ENCODE assay signal across 1 cellular context in genomic region chr16:14095883-14096551, GRCh38.
A peak's percentile ranks its signal among the peaks of the same experiment; 100 is the strongest.
TF ChIP-seq lines count a peak whose summit lies in the region.

No MANE protein-coding gene starts in this region.

TF ChIP-seq in HEK293, 187 proteins besides CTCF, POLR2A, EP300 and RAD21 (continued from another document and continues in another):
- no peak for TF ChIP-seq GFI1B (tag by site-specific recombination; IDR thresholded peaks at IDR 0.05)
- TF ChIP-seq, protein P1, sequence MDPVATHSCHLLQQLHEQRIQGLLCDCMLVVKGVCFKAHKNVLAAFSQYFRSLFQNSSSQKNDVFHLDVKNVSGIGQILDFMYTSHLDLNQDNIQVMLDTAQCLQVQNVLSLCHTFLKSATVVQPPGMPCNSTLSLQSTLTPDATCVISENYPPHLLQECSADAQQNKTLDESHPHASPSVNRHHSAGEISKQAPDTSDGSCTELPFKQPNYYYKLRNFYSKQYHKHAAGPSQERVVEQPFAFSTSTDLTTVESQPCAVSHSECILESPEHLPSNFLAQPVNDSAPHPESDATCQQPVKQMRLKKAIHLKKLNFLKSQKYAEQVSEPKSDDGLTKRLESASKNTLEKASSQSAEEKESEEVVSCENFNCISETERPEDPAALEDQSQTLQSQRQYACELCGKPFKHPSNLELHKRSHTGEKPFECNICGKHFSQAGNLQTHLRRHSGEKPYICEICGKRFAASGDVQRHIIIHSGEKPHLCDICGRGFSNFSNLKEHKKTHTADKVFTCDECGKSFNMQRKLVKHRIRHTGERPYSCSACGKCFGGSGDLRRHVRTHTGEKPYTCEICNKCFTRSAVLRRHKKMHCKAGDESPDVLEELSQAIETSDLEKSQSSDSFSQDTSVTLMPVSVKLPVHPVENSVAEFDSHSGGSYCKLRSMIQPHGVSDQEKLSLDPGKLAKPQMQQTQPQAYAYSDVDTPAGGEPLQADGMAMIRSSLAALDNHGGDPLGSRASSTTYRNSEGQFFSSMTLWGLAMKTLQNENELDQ (tag by site-specific recombination; IDR thresholded peaks at IDR 0.05; ENCODE audit: low read depth) = no peak
- TF ChIP-seq, protein P2, sequence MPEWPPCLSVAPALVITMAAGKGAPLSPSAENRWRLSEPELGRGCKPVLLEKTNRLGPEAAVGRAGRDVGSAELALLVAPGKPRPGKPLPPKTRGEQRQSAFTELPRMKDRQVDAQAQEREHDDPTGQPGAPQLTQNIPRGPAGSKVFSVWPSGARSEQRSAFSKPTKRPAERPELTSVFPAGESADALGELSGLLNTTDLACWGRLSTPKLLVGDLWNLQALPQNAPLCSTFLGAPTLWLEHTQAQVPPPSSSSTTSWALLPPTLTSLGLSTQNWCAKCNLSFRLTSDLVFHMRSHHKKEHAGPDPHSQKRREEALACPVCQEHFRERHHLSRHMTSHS (tag by site-specific recombination; IDR thresholded peaks at IDR 0.05) = no peak
- TF ChIP-seq ZNF274 (IDR thresholded peaks at IDR 0.05; ENCODE audit: low read length) = no peak
- no peak for TF ChIP-seq ZNF274 (tag by site-specific recombination; IDR thresholded peaks at IDR 0.05; ENCODE audit: borderline replicate concordance)
- no peak for TF ChIP-seq ZNF521 (tag by site-specific recombination; IDR thresholded peaks at IDR 0.05)
- TF ChIP-seq ZNF121 (tag by site-specific recombination; IDR thresholded peaks at IDR 0.05) = no peak
- no peak for TF ChIP-seq ZFHX2 (tag by site-specific recombination; conservative IDR thresholded peaks at IDR 0.05)
- no peak for TF ChIP-seq ZNF324 (tag by site-specific recombination; IDR thresholded peaks at IDR 0.05)
- no peak for TF ChIP-seq ZNF776 (tag by site-specific recombination; IDR thresholded peaks at IDR 0.05; ENCODE audit: borderline replicate concordance)
- peak; percentile 31; the same call in 1 of the 2 replicates for TF ChIP-seq GLI2 (tag by site-specific recombination; IDR thresholded peaks at IDR 0.05; ENCODE audit: borderline replicate concordance, low read depth)
- no peak for TF ChIP-seq ZNF19 (tag by site-specific recombination; IDR thresholded peaks at IDR 0.05; ENCODE audit: low read depth)
- no peak for TF ChIP-seq IKZF3 (tag by site-specific recombination; IDR thresholded peaks at IDR 0.05)
- no peak for TF ChIP-seq ZNF610 (tag by site-specific recombination; IDR thresholded peaks at IDR 0.05; ENCODE audit: borderline replicate concordance)
- no peak for TF ChIP-seq ZNF23 (tag by site-specific recombination; IDR thresholded peaks at IDR 0.05; ENCODE audit: borderline replicate concordance)
- TF ChIP-seq, protein P3, sequence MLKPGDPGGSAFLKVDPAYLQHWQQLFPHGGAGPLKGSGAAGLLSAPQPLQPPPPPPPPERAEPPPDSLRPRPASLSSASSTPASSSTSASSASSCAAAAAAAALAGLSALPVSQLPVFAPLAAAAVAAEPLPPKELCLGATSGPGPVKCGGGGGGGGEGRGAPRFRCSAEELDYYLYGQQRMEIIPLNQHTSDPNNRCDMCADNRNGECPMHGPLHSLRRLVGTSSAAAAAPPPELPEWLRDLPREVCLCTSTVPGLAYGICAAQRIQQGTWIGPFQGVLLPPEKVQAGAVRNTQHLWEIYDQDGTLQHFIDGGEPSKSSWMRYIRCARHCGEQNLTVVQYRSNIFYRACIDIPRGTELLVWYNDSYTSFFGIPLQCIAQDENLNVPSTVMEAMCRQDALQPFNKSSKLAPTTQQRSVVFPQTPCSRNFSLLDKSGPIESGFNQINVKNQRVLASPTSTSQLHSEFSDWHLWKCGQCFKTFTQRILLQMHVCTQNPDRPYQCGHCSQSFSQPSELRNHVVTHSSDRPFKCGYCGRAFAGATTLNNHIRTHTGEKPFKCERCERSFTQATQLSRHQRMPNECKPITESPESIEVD (tag by site-specific recombination; IDR thresholded peaks at IDR 0.05) = 0 out of 2 replicates have a peak, but pooled peaks have one; percentile 24
- no peak for TF ChIP-seq WT1 (tag by site-specific recombination; IDR thresholded peaks at IDR 0.05)
- TF ChIP-seq, protein P4, sequence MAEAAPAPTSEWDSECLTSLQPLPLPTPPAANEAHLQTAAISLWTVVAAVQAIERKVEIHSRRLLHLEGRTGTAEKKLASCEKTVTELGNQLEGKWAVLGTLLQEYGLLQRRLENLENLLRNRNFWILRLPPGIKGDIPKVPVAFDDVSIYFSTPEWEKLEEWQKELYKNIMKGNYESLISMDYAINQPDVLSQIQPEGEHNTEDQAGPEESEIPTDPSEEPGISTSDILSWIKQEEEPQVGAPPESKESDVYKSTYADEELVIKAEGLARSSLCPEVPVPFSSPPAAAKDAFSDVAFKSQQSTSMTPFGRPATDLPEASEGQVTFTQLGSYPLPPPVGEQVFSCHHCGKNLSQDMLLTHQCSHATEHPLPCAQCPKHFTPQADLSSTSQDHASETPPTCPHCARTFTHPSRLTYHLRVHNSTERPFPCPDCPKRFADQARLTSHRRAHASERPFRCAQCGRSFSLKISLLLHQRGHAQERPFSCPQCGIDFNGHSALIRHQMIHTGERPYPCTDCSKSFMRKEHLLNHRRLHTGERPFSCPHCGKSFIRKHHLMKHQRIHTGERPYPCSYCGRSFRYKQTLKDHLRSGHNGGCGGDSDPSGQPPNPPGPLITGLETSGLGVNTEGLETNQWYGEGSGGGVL (tag by site-specific recombination; IDR thresholded peaks at IDR 0.05) = no peak
- peak; percentile 90 for TF ChIP-seq ZNF426 (tag by site-specific recombination; IDR thresholded peaks at IDR 0.05)
- TF ChIP-seq ZNF184 (tag by site-specific recombination; IDR thresholded peaks at IDR 0.05) = no peak
- TF ChIP-seq ZNF768 (tag by site-specific recombination; IDR thresholded peaks at IDR 0.05) = no peak
- peak; percentile 82 for TF ChIP-seq ZNF558 (tag by site-specific recombination; IDR thresholded peaks at IDR 0.05)
- no peak for TF ChIP-seq ZNF302 (tag by site-specific recombination; IDR thresholded peaks at IDR 0.05; ENCODE audit: low read depth)
- peak; percentile 92 for TF ChIP-seq ZNF266 (tag by site-specific recombination; IDR thresholded peaks at IDR 0.05; ENCODE audit: low read depth)
- no peak for TF ChIP-seq KLF1 (tag by site-specific recombination; IDR thresholded peaks at IDR 0.05)
- TF ChIP-seq EGR2 (tag by site-specific recombination; IDR thresholded peaks at IDR 0.05; ENCODE audit: low read depth) = no peak
- TF ChIP-seq ZNF660 (tag by site-specific recombination; IDR thresholded peaks at IDR 0.05) = no peak
- no peak for TF ChIP-seq ZNF350 (tag by site-specific recombination; IDR thresholded peaks at IDR 0.05)
- TF ChIP-seq ZNF514 (tag by site-specific recombination; IDR thresholded peaks at IDR 0.05) = no peak
- TF ChIP-seq GLIS1 (tag by site-specific recombination; IDR thresholded peaks at IDR 0.05) = no peak
- no peak for TF ChIP-seq ZNF600 (tag by site-specific recombination; IDR thresholded peaks at IDR 0.05)
- no peak for TF ChIP-seq ZNF169 (tag by site-specific recombination; IDR thresholded peaks at IDR 0.05)
- no peak for TF ChIP-seq PATZ1 (tag by site-specific recombination; IDR thresholded peaks at IDR 0.05)
- TF ChIP-seq MZF1 (tag by site-specific recombination; IDR thresholded peaks at IDR 0.05; ENCODE audit: borderline replicate concordance) = no peak; the same call in 1 of the 2 replicates
- TF ChIP-seq ZNF843 (tag by site-specific recombination; IDR thresholded peaks at IDR 0.05) = no peak
- no peak for TF ChIP-seq MYNN (tag by site-specific recombination; IDR thresholded peaks at IDR 0.05; ENCODE audit: borderline replicate concordance)
- TF ChIP-seq, protein P5, sequence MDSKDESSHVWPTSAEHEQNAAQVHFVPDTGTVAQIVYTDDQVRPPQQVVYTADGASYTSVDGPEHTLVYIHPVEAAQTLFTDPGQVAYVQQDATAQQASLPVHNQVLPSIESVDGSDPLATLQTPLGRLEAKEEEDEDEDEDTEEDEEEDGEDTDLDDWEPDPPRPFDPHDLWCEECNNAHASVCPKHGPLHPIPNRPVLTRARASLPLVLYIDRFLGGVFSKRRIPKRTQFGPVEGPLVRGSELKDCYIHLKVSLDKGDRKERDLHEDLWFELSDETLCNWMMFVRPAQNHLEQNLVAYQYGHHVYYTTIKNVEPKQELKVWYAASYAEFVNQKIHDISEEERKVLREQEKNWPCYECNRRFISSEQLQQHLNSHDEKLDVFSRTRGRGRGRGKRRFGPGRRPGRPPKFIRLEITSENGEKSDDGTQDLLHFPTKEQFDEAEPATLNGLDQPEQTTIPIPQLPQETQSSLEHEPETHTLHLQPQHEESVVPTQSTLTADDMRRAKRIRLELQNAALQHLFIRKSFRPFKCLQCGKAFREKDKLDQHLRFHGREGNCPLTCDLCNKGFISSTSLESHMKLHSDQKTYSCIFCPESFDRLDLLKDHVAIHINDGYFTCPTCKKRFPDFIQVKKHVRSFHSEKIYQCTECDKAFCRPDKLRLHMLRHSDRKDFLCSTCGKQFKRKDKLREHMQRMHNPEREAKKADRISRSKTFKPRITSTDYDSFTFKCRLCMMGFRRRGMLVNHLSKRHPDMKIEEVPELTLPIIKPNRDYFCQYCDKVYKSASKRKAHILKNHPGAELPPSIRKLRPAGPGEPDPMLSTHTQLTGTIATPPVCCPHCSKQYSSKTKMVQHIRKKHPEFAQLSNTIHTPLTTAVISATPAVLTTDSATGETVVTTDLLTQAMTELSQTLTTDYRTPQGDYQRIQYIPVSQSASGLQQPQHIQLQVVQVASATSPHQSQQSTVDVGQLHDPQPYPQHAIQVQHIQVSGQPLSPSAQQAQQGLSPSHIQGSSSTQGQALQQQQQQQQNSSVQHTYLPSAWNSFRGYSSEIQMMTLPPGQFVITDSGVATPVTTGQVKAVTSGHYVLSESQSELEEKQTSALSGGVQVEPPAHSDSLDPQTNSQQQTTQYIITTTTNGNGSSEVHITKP (tag by site-specific recombination; IDR thresholded peaks at IDR 0.05) = no peak
- no peak for TF ChIP-seq ZNF239 (tag by site-specific recombination; IDR thresholded peaks at IDR 0.05)
- TF ChIP-seq ZNF133 (tag by site-specific recombination; IDR thresholded peaks at IDR 0.05) = no peak
- TF ChIP-seq ZNF664 (tag by site-specific recombination; IDR thresholded peaks at IDR 0.05) = peak; percentile 65
- TF ChIP-seq, protein P6, sequence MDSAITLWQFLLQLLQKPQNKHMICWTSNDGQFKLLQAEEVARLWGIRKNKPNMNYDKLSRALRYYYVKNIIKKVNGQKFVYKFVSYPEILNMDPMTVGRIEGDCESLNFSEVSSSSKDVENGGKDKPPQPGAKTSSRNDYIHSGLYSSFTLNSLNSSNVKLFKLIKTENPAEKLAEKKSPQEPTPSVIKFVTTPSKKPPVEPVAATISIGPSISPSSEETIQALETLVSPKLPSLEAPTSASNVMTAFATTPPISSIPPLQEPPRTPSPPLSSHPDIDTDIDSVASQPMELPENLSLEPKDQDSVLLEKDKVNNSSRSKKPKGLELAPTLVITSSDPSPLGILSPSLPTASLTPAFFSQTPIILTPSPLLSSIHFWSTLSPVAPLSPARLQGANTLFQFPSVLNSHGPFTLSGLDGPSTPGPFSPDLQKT (IDR thresholded peaks at IDR 0.05; ENCODE audit: borderline replicate concordance, low read depth, low read length) = no peak
- TF ChIP-seq, protein P7, sequence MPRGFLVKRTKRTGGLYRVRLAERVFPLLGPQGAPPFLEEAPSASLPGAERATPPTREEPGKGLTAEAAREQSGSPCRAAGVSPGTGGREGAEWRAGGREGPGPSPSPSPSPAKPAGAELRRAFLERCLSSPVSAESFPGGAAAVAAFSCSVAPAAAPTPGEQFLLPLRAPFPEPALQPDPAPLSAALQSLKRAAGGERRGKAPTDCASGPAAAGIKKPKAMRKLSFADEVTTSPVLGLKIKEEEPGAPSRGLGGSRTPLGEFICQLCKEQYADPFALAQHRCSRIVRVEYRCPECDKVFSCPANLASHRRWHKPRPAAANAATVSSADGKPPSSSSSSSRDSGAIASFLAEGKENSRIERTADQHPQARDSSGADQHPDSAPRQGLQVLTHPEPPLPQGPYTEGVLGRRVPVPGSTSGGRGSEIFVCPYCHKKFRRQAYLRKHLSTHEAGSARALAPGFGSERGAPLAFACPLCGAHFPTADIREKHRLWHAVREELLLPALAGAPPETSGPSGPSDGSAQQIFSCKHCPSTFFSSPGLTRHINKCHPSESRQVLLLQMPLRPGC (tag by site-specific recombination; IDR thresholded peaks at IDR 0.05) = no peak
- TF ChIP-seq PBX3 (CRISPR knock-in tag; IDR thresholded peaks at IDR 0.05) = no peak
- TF ChIP-seq, protein P8, sequence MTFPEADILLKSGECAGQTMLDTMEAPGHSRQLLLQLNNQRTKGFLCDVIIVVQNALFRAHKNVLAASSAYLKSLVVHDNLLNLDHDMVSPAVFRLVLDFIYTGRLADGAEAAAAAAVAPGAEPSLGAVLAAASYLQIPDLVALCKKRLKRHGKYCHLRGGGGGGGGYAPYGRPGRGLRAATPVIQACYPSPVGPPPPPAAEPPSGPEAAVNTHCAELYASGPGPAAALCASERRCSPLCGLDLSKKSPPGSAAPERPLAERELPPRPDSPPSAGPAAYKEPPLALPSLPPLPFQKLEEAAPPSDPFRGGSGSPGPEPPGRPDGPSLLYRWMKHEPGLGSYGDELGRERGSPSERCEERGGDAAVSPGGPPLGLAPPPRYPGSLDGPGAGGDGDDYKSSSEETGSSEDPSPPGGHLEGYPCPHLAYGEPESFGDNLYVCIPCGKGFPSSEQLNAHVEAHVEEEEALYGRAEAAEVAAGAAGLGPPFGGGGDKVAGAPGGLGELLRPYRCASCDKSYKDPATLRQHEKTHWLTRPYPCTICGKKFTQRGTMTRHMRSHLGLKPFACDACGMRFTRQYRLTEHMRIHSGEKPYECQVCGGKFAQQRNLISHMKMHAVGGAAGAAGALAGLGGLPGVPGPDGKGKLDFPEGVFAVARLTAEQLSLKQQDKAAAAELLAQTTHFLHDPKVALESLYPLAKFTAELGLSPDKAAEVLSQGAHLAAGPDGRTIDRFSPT (tag by site-specific recombination; IDR thresholded peaks at IDR 0.05) = peak; percentile 42; the same call in 1 of the 2 replicates
